Comparison of ENCODE assay signal across 32 cellular contexts in the genomic region with DNA sequence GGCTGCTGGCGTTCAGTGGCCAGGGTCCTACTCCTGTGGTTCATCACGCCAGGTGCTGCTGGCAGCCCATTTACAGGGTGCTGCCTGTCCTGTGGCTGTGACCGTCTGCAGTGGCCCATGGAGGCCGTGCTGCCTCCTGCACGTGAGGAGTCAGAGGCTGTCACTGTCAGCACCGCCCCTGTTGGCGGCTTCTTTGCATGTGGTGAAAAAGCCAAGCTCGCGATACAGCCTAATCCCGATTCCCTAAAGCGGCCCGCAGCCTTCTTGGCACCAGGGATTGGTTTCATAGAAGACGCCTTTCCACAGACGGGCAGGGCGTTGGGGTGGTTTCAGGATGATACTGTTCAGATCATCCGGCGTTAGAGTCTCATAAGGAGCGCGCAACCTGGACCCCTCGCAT.
"Had no signal": no experiment of that assay in that cellular context is flagged by ENCODE, and none has a peak within 500 bp of the region (broad histone marks: within the 10 kb centered on the region; RNA-seq: fewer than 3 reads in every experiment).

No MANE protein-coding gene starts in this region.

- H3K27me3 ChIP-seq: adrenal gland, body of pancreas had no signal

- H3K9me3 ChIP-seq: adrenal gland, body of pancreas had no signal

- H3K27ac ChIP-seq: adrenal gland, body of pancreas, epithelial cell of prostate had no signal

- FAIRE-seq: colon, endometrium, endothelial cell of umbilical vein, frontal cortex had no signal

- H3K4me3 ChIP-seq: adrenal gland, body of pancreas had no signal

- ATAC-seq: activated CD8-positive, alpha-beta T cell treated with anti-CD3 and anti-CD28 coated beads for 36 hours; activated naive CD8-positive, alpha-beta T cell treated with anti-CD3 and anti-CD28 coated beads, Interleukin-2, amount 50 U/mL, for 24 hours; activated T-cell treated with anti-CD3 and anti-CD28 coated beads, Interleukin-2, amount 50 U/mL, for 4 hours; activated T-helper 17 cell treated with anti-CD3 and anti-CD28 coated beads, Interleukin-2, amount 50 U/mL, for 72 hours; body of pancreas; T-helper 17 cell; WTC11 had no signal

- DNase-seq: activated CD4-positive, alpha-beta T cell treated with anti-CD3 and anti-CD28 coated beads for 48 hours; activated CD4-positive, alpha-beta T cell treated with anti-CD3 and anti-CD28 coated beads, Interleukin-2, amount 50 U/mL, for 1 hour; activated CD4-positive, alpha-beta T cell treated with anti-CD3 and anti-CD28 coated beads, Interleukin-2, amount 50 U/mL, for 48 hours; activated CD8-positive, alpha-beta memory T cell treated with anti-CD3 and anti-CD28 coated beads for 24 hours; activated CD8-positive, alpha-beta T cell treated with anti-CD3 and anti-CD28 coated beads for 36 hours; activated effector memory CD4-positive, alpha-beta T cell treated with Interleukin-2 at 50 U/mL for 16 hours; activated gamma-delta T cell treated with Interleukin-2 at 50 U/mL for 16 hours; activated naive CD4-positive, alpha-beta T cell treated with anti-CD3 and anti-CD28 coated beads, Interleukin-2, amount 50 U/mL, for 16 hours; activated naive CD4-positive, alpha-beta T cell treated with Interleukin-2 at 50 U/mL for 16 hours; activated naive CD8-positive, alpha-beta T cell treated with anti-CD3 and anti-CD28 coated beads for 36 hours; activated naive CD8-positive, alpha-beta T cell treated with anti-CD3 and anti-CD28 coated beads, Interleukin-2, amount 50 U/mL, for 24 hours; activated T-cell treated with anti-CD3 and anti-CD28 coated beads, Interleukin-2, amount 50 U/mL, for 4 hours; adrenal gland; amygdala; aorta; body of pancreas; caudate nucleus; cortex of kidney; dermis blood vessel endothelial cell; effector CD4-positive, alpha-beta T cell; foreskin fibroblast; head of caudate nucleus; T-helper 1 cell; T-helper 17 cell; T1000 had no signal
